Comparison of ENCODE assay signal across 18 cellular contexts in genomic region chr18:50895350-50896045, GRCh38. TPM values are rescaled to one million over a fixed set of nuclear protein-coding genes. Genes with fewer than 3 reads are reported as not detected.
A peak's percentile ranks its signal among the peaks of the same experiment; 100 is the strongest.
DNase-seq lines count a peak whose midpoint lies in the region; ATAC-seq, FAIRE-seq and TF ChIP-seq lines count a peak whose summit lies in the region.
"Had no signal": no experiment of that assay in that cellular context is flagged by ENCODE, and none has a peak within 500 bp of the region (broad histone marks: within the 10 kb centered on the region; RNA-seq: fewer than 3 reads in every experiment).

No MANE protein-coding gene starts in this region.

- no peak for TF ChIP-seq EP300 in K562 (IDR thresholded peaks at IDR 0.05; ENCODE audit: low read length)

- no peak for TF ChIP-seq POLR2A in K562 (conservative IDR thresholded peaks at IDR 0.05)

- TF ChIP-seq CTCF in activated CD8-positive, alpha-beta T cell treated with anti-CD3 and anti-CD28 coated beads for 36 hours (IDR thresholded peaks at IDR 0.05): no peak
- TF ChIP-seq CTCF in K562 (IDR thresholded peaks at IDR 0.05 in 2 of 3, conservative IDR thresholded peaks at IDR 0.05 in 1 of 3; ENCODE audit: insufficient read depth in 2 of 3, low read depth in 1 of 3, low read length in 3 of 3) (no peak), upper lobe of right lung (IDR thresholded peaks at IDR 0.05) (no peak)

- no peak for ATAC-seq in activated CD8-positive, alpha-beta T cell treated with anti-CD3 and anti-CD28 coated beads for 36 hours
- no peak for ATAC-seq in activated CD8-positive, alpha-beta T cell treated with anti-CD3 and anti-CD28 coated beads, Interleukin-2, amount 10 ng/mL, durations not matched to agents 7 days and 5 days
- ATAC-seq in K562: no peak
- peak; percentile 22 for ATAC-seq in upper lobe of right lung
- ATAC-seq: SK-N-SH treated with all-trans-retinoic acid at 6 μM for 48 hours had no signal

- no peaks in the 10 kb centered on the region for H3K9me3 ChIP-seq in K562 (replicated peaks; ENCODE audit: control insufficient read depth, insufficient read depth, low read depth, low read length)
- H3K9me3 ChIP-seq in upper lobe of right lung: no peaks in the 10 kb centered on the region
- H3K9me3 ChIP-seq: Caco-2, HAP-1 had no signal

- H3K4me1 Mint-ChIP-seq in activated CD8-positive, alpha-beta T cell treated with anti-CD3 and anti-CD28 coated beads for 36 hours (ENCODE audit: low read depth): peaks cover 27% of the 10 kb centered on the region
- H3K4me1 Mint-ChIP-seq in activated CD8-positive, alpha-beta T cell treated with anti-CD3 and anti-CD28 coated beads, Interleukin-2, amount 10 ng/mL, durations not matched to agents 7 days and 5 days (ENCODE audit: low read depth): peaks cover 4% of the 10 kb centered on the region
- H3K4me1 Mint-ChIP-seq: CD14-positive monocyte had no signal

- H3K4me3 ChIP-seq in K562: no peak overlapping the region
- H3K4me3 ChIP-seq in upper lobe of right lung: no peak overlapping the region
- H3K4me3 ChIP-seq: HAP-1 had no signal

- H2AFZ ChIP-seq in K562 (ENCODE audit: low read depth, low read length): no peak overlapping the region

- no peaks in the 10 kb centered on the region for H3K27me3 Mint-ChIP-seq in activated CD8-positive, alpha-beta T cell treated with anti-CD3 and anti-CD28 coated beads for 36 hours
- no peaks in the 10 kb centered on the region for H3K27me3 Mint-ChIP-seq in activated CD8-positive, alpha-beta T cell treated with anti-CD3 and anti-CD28 coated beads, Interleukin-2, amount 10 ng/mL, durations not matched to agents 7 days and 5 days (ENCODE audit: low read depth)

- no peaks in the 10 kb centered on the region; the same call in 2 of the 3 replicates for H3K79me2 ChIP-seq in K562 (ENCODE audit: control insufficient read depth, insufficient read depth, low read length)

- no peak overlapping the region for H3K4me3 Mint-ChIP-seq in activated CD8-positive, alpha-beta T cell treated with anti-CD3 and anti-CD28 coated beads for 36 hours
- H3K4me3 Mint-ChIP-seq in activated CD8-positive, alpha-beta T cell treated with anti-CD3 and anti-CD28 coated beads, Interleukin-2, amount 10 ng/mL, durations not matched to agents 7 days and 5 days: no peak overlapping the region
- H3K4me3 Mint-ChIP-seq: CD14-positive monocyte had no signal

- H4K20me1 ChIP-seq in K562 (replicated peaks; ENCODE audit: control insufficient read depth, insufficient read depth, low read length): no peaks in the 10 kb centered on the region

- no peaks in the 10 kb centered on the region for H3K9me1 ChIP-seq in K562 (ENCODE audit: control insufficient read depth, insufficient read depth, low read length)

- 89% methylated on average over 4 of the region's 4 CpGs for WGBS in K562 (ENCODE audit: insufficient coverage, low coverage, missing lambda C conversion rate)

- H3K4me2 ChIP-seq in K562 (ENCODE audit: insufficient read depth, low read length): no peak overlapping the region

- POLR2A ChIA-PET in activated CD8-positive, alpha-beta T cell treated with anti-CD3 and anti-CD28 coated beads for 36 hours (lab: Charles Lee): no interaction called here
- POLR2A ChIA-PET in activated CD8-positive, alpha-beta T cell treated with anti-CD3 and anti-CD28 coated beads, Interleukin-2, amount 10 ng/mL, durations not matched to agents 7 days and 5 days (lab: Charles Lee): no interaction called here
- POLR2A ChIA-PET in K562 (lab: Yijun Ruan, JAX): interaction anchor here (0.6 to 1.7 kb wide), 2 partner anchors 38 to 46 kb away, joined by 3 read pairs; no protein-coding TSS in a partner anchor

- peaks cover 14% of the 10 kb centered on the region; the same call in 2 of the 3 replicates for H3K36me3 ChIP-seq in K562 (ENCODE audit: control insufficient read depth, insufficient read depth, low read length)
- H3K36me3 ChIP-seq in upper lobe of right lung: peaks cover 6% of the 10 kb centered on the region

- BruUV-seq in K562 (replicated peaks; lab: Mats Ljungman, UMichigan): no TSS peak

- CTCF ChIA-PET in activated CD8-positive, alpha-beta T cell treated with anti-CD3 and anti-CD28 coated beads for 36 hours (lab: Charles Lee): no interaction called here
- CTCF ChIA-PET in activated CD8-positive, alpha-beta T cell treated with anti-CD3 and anti-CD28 coated beads, Interleukin-2, amount 10 ng/mL, durations not matched to agents 7 days and 5 days (lab: Charles Lee): no interaction called here
- CTCF ChIA-PET in K562 (lab: Yijun Ruan, JAX; ENCODE audit: low intra/inter-chr PET ratio): no interaction called here

- peak; percentile 26 for FAIRE-seq in K562 (lab: Jason Lieb, UNC)
- FAIRE-seq: GM12892, GM19239, HTR-8/SVneo had no signal

- H3K4me1 ChIP-seq in K562 (replicated peaks in 1 of 2; ENCODE audit: control insufficient read depth in 2 of 2, insufficient read depth in 2 of 2, low read length in 2 of 2) (no peaks in the 10 kb centered on the region), upper lobe of right lung (no peaks in the 10 kb centered on the region)
- H3K4me1 ChIP-seq: Caco-2 had no signal

- H3K27ac ChIP-seq in K562 (ENCODE audit: extremely low read depth, low read depth, low read length): no peak overlapping the region
- H3K27ac ChIP-seq in upper lobe of right lung: no peak overlapping the region

- in situ Hi-C loops in K562 (cut with MboI): no loop called here

- intact Hi-C loops in activated CD8-positive, alpha-beta T cell treated with anti-CD3 and anti-CD28 coated beads for 36 hours (cut with micrococcal nuclease): no loop called here
- intact Hi-C loops in K562 (cut with micrococcal nuclease): no loop called here
- intact Hi-C loops in upper lobe of right lung (cut with DNase I): no loop called here

- peaks cover 8% of the 10 kb centered on the region for H3K9me3 Mint-ChIP-seq in activated CD8-positive, alpha-beta T cell treated with anti-CD3 and anti-CD28 coated beads for 36 hours
- H3K9me3 Mint-ChIP-seq in activated CD8-positive, alpha-beta T cell treated with anti-CD3 and anti-CD28 coated beads, Interleukin-2, amount 10 ng/mL, durations not matched to agents 7 days and 5 days (ENCODE audit: insufficient read depth): no peaks in the 10 kb centered on the region

- H3K9ac ChIP-seq in K562 (ENCODE audit: insufficient read depth in 1 of 2, low read depth in 2 of 2, low read length in 2 of 2): no peak overlapping the region

- DNase-seq in activated CD8-positive, alpha-beta T cell treated with anti-CD3 and anti-CD28 coated beads for 36 hours: no peak
- no peak for DNase-seq in activated CD8-positive, alpha-beta T cell treated with anti-CD3 and anti-CD28 coated beads, Interleukin-2, amount 10 ng/mL, durations not matched to agents 7 days and 5 days
- DNase-seq in NCI-H2029 (lab: John Stamatoyannopoulos, UW) (peak; percentile 15), K562 (ENCODE audit: extremely low read depth in 1 of 4, low spot score in 3 of 4) (no peak), upper lobe of right lung (no peak), cerebellar cortex (ENCODE audit: low spot score) (no peak)
- DNase-seq in activated effector memory CD4-positive, alpha-beta T cell treated with anti-CD3 and anti-CD28 coated beads, Interleukin-2, amount 50 U/mL, for 16 hours: no peak
- DNase-seq: Caco-2, NCI-H1930, NCI-H446 treated with DMSO at 0.1 percent for 48 hours, NCI-H82, SHP77 had no signal

- no peak for TF ChIP-seq RAD21 in K562 (CRISPR knock-in tag; conservative IDR thresholded peaks at IDR 0.05 in 1 of 2, IDR thresholded peaks at IDR 0.05 in 1 of 2)

- H3K36me3 Mint-ChIP-seq in activated CD8-positive, alpha-beta T cell treated with anti-CD3 and anti-CD28 coated beads for 36 hours (ENCODE audit: low read depth): peaks cover 63% of the 10 kb centered on the region
- H3K36me3 Mint-ChIP-seq in activated CD8-positive, alpha-beta T cell treated with anti-CD3 and anti-CD28 coated beads, Interleukin-2, amount 10 ng/mL, durations not matched to agents 7 days and 5 days (ENCODE audit: low read depth): peaks cover 55% of the 10 kb centered on the region

- no peaks in the 10 kb centered on the region for H3K27me3 ChIP-seq in K562 (ENCODE audit: control insufficient read depth in 2 of 2, insufficient read depth in 2 of 2, low read length in 2 of 2)
- no peaks in the 10 kb centered on the region for H3K27me3 ChIP-seq in upper lobe of right lung

- H3K27ac Mint-ChIP-seq in activated CD8-positive, alpha-beta T cell treated with anti-CD3 and anti-CD28 coated beads for 36 hours: peak overlapping the region; percentile 49
- H3K27ac Mint-ChIP-seq in activated CD8-positive, alpha-beta T cell treated with anti-CD3 and anti-CD28 coated beads, Interleukin-2, amount 10 ng/mL, durations not matched to agents 7 days and 5 days: no peak overlapping the region

TF ChIP-seq in K562, 482 proteins besides CTCF, POLR2A, EP300 and RAD21 (continues in another document):
- TF ChIP-seq MBD2 (IDR thresholded peaks at IDR 0.05; ENCODE audit: borderline replicate concordance, low read depth): no peak
- no peak for TF ChIP-seq ZNF79 (CRISPR knock-in tag; IDR thresholded peaks at IDR 0.05; ENCODE audit: low read depth)
- TF ChIP-seq PHB2 (IDR thresholded peaks at IDR 0.05; ENCODE audit: low read depth): no peak
- no peak for TF ChIP-seq ATF1 (CRISPR knock-in tag; IDR thresholded peaks at IDR 0.05)
- no peak for TF ChIP-seq ATF1 (tag; IDR thresholded peaks at IDR 0.05)
- TF ChIP-seq SMARCE1 (IDR thresholded peaks at IDR 0.05): no peak
- TF ChIP-seq MTA2 (IDR thresholded peaks at IDR 0.05; ENCODE audit: low read depth): no peak

RNA-seq across cellular contexts. Expression of gene ME2, which starts 16.6 kb away (rescaled TPM):
- total RNA-seq in activated CD8-positive, alpha-beta T cell treated with anti-CD3 and anti-CD28 coated beads for 36 hours: 100 to 1,000 TPM; 138 to 141 TPM
- total RNA-seq in activated CD8-positive, alpha-beta T cell treated with anti-CD3 and anti-CD28 coated beads, Interleukin-2, amount 10 ng/mL, durations not matched to agents 7 days and 5 days: 10 to 100 TPM; 91.2 to 92.5 TPM
- 10.7 and 35.3 TPM in 2 replicates for total RNA-seq in K562 (2011; cell fraction: chromatin; rRNA removed; ENCODE audit: low replicate concordance)
- total RNA-seq in K562 (2011; cell fraction: nucleolus; rRNA removed): 5.8 and 6.7 TPM in 2 replicates
- 14.2 and 21.4 TPM in 2 replicates for total RNA-seq in K562 (2011; cell fraction: nucleoplasm; rRNA removed)
- total RNA-seq in K562 (2014; rRNA removed) (42.1 and 46.1 TPM in 2 replicates), K562 (2014; rRNA removed; fragmentation: Illumina TruSeq; extraction: Trizol) (36.2 and 40.9 TPM in 2 replicates), K562 (2015; rRNA removed; fragmentation: Illumina TruSeq; extraction: Trizol) (26.2 and 31.3 TPM in 2 replicates), K562 (2021) (29.5 and 30.3 TPM in 2 replicates), upper lobe of right lung (40.5 TPM)
- polyA plus RNA-seq in K562 (2011; rRNA removed) (42.3 and 54.4 TPM in 2 replicates), K562 (2014; fragmentation: Illumina TruSeq; extraction: Trizol) (44.3 and 54.0 TPM in 2 replicates), K562 (2014; fragmentation: Nextera tagmentation; extraction: Ambion mirVana) (10 to 100 TPM; 12.3 to 13.0 TPM), K562 (2014; rRNA removed) (39.5 and 40.7 TPM in 2 replicates)
- 18.1 and 31.4 TPM in 2 replicates for polyA plus RNA-seq in K562 (2011; cell fraction: cytosol; rRNA removed)
- 14.6 and 24.3 TPM in 2 replicates for polyA plus RNA-seq in K562 (2011; cell fraction: nucleus; rRNA removed)
- 23.8 and 27.6 TPM in 2 replicates for polyA plus RNA-seq in K562 (2012)
- polyA minus RNA-seq in K562 (2011; rRNA and poly(A)+ RNA removed): 53.5 and 57.6 TPM in 2 replicates
- 18.4 and 24.2 TPM in 2 replicates for polyA minus RNA-seq in K562 (2011; cell fraction: cytosol; rRNA and poly(A)+ RNA removed)
- 6.7 and 11.4 TPM in 2 replicates for polyA minus RNA-seq in K562 (2011; cell fraction: nucleus; rRNA and poly(A)+ RNA removed)
